28 cellular contexts compared by ENCODE assay signal in the genomic region with DNA sequence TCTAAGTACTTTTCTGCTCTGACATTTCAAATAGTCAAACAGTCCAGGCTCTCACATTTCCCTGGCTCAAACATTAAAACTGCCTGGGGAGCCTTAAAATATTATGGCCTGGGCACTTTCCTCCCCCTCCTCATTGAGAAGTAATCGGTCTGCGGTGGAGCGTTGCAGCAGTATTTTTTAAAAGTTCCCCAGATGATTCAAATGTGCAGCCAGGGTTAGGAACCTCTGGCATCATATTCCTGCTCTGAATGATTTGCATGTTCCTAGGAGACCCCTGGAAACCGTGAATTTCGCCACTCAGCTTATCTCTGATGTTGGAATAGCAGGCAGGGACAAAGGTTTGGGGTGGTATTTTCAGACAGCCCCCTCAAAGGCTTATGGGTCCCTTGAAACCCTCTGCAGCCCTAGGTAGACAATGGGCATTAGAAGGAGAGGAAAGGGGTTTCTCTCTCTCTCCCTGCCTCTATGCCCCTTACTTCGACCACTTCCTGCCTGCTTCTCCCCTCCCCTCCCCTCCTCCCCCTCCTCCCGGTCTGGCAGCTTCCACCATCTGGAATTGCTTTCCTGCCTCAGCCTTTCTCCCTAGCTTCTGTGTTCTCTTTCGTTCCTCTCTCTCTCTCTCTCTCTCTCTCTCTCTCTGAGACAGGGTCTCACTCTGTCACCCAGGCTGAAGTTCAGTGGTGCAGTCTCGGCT.
"Had no signal": no experiment of that assay in that cellular context is flagged by ENCODE, and none has a peak within 500 bp of the region (broad histone marks: within the 10 kb centered on the region; RNA-seq: fewer than 3 reads in every experiment).

No MANE protein-coding gene starts in this region.

- H3K4me3 ChIP-seq: adrenal gland, body of pancreas, colonic mucosa, gastroesophageal sphincter, hepatocyte, ovary, smooth muscle cell, tibial nerve had no signal

- ATAC-seq: activated CD4-positive, CD25-positive, alpha-beta regulatory T cell treated with anti-CD3 and anti-CD28 coated beads, Interleukin-2, amount 50 U/mL, for 24 hours; body of pancreas; effector memory CD8-positive, alpha-beta T cell; gastroesophageal sphincter; left cardiac atrium; naive thymus-derived CD8-positive, alpha-beta T cell; T-helper 17 cell had no signal

- H3K36me3 Mint-ChIP-seq: activated naive CD8-positive, alpha-beta T cell had no signal

- H3K27me3 ChIP-seq: colonic mucosa, ovary had no signal

- DNase-seq: activated CD4-positive, alpha-beta T cell treated with anti-CD3 and anti-CD28 coated beads for 48 hours; activated CD4-positive, alpha-beta T cell treated with anti-CD3 and anti-CD28 coated beads, Interleukin-2, amount 50 U/mL, for 48 hours; activated CD8-positive, alpha-beta memory T cell treated with anti-CD3 and anti-CD28 coated beads for 24 hours; activated effector memory CD4-positive, alpha-beta T cell treated with Interleukin-2 at 50 U/mL for 16 hours; activated naive CD4-positive, alpha-beta T cell treated with Interleukin-2 at 50 U/mL for 16 hours; adrenal gland; aorta; body of pancreas; cerebellar nuclear complex; colonic mucosa; effector memory CD8-positive, alpha-beta T cell; erythroblast; left cardiac atrium; naive thymus-derived CD8-positive, alpha-beta T cell; ovary; retina; stimulated activated CD4-positive, alpha-beta T cell treated with anti-CD3 and anti-CD28 coated beads, Interleukin-15, amount 100 ng/mL, for 24 hours; stimulated activated naive CD4-positive, alpha-beta T cell; T-helper 17 cell; T1000; WERI-Rb-1 had no signal

- H3K4me1 Mint-ChIP-seq: naive thymus-derived CD8-positive, alpha-beta T cell; T-helper 17 cell had no signal

- H3K27ac Mint-ChIP-seq: activated naive CD8-positive, alpha-beta T cell; effector memory CD8-positive, alpha-beta T cell; progenitor cell of endocrine pancreas; T-helper 17 cell had no signal

- H3K36me3 ChIP-seq: adrenal gland, colonic mucosa, gastroesophageal sphincter, ovary, tibial nerve, WERI-Rb-1 had no signal

- H3K4me3 Mint-ChIP-seq: activated naive CD8-positive, alpha-beta T cell; effector memory CD8-positive, alpha-beta T cell; naive thymus-derived CD8-positive, alpha-beta T cell; T-helper 17 cell had no signal

- H3K27ac ChIP-seq: adrenal gland, body of pancreas, colonic mucosa, gastroesophageal sphincter, hepatocyte, ovary, tibial nerve, WERI-Rb-1 had no signal

- H3K9me3 ChIP-seq: colonic mucosa, ovary had no signal

- H3K4me1 ChIP-seq: adrenal gland, colonic mucosa had no signal
